16 cellular contexts compared by ENCODE assay signal in genomic region chr15:101192081-101192480, GRCh38. TPM values are rescaled to one million over a fixed set of nuclear protein-coding genes. Genes with fewer than 3 reads are reported as not detected.
DNase-seq lines count a peak whose midpoint lies in the region; ATAC-seq, FAIRE-seq and TF ChIP-seq lines count a peak whose summit lies in the region.
"Had no signal": no experiment of that assay in that cellular context is flagged by ENCODE, and none has a peak within 500 bp of the region (broad histone marks: within the 10 kb centered on the region; RNA-seq: fewer than 3 reads in every experiment).

No MANE protein-coding gene starts in this region.

- H3K27ac Mint-ChIP-seq in activated CD8-positive, alpha-beta T cell treated with anti-CD3 and anti-CD28 coated beads, Interleukin-2, amount 10 ng/mL, durations not matched to agents 7 days and 5 days: peak overlapping the region; percentile 55
- H3K27ac Mint-ChIP-seq: stimulated activated naive B cell treated with anti-CD40 and anti-IgM and Interleukin-4, amounts not matched to agents 10 μg/mL and 1 μg/mL and 100 μg/mL, for 72 hours had no signal

- intact Hi-C loops in heart left ventricle (cut with DNase I): loop anchor here in 4 of 10 donors (5.0 to 10.0 kb wide), 4 partner anchors 50 to 177 kb away; no protein-coding TSS in a partner anchor
- intact Hi-C loops in cardiac septum (cut with DNase I): no loop called here
- intact Hi-C loops in testis (cut with DNase I; ENCODE audit: low total_unique reads): no loop called here

- 67 to 73% (median 70%) methylated on average over 3 of the region's 3 CpGs for WGBS in heart left ventricle, 4 donors
- WGBS in testis, 2 donors: 62 to 78% methylated on average over 3 of the region's 3 CpGs

- DNase-seq in heart left ventricle (no peak), cardiac septum (ENCODE audit: low spot score) (no peak), keratinocyte (ENCODE audit: low read depth, low spot score) (no peak), testis (no peak), GOT3 (lab: John Stamatoyannopoulos, UW) (no peak)
- no peak for DNase-seq in activated CD8-positive, alpha-beta T cell treated with anti-CD3 and anti-CD28 coated beads, Interleukin-2, amount 10 ng/mL, durations not matched to agents 7 days and 5 days
- DNase-seq: activated T-cell treated with anti-CD3 and anti-CD28 coated beads, Interleukin-2, amount 50 U/mL, for 48 hours; mesendoderm; NCI-H524 treated with DMSO at 0.1 percent for 48 hours; SHP77 treated with DMSO at 0.1 percent for 48 hours; stimulated activated CD4-positive, alpha-beta T cell treated with anti-CD3 and anti-CD28 coated beads, Interleukin-4, amount 100 ng/mL, for 1 hour; stimulated activated naive B cell treated with anti-CD40 and anti-IgM and Interleukin-4, amounts not matched to agents 10 μg/mL and 1 μg/mL and 100 μg/mL, for 72 hours had no signal

- H3K4me1 Mint-ChIP-seq in activated CD8-positive, alpha-beta T cell treated with anti-CD3 and anti-CD28 coated beads, Interleukin-2, amount 10 ng/mL, durations not matched to agents 7 days and 5 days (ENCODE audit: low read depth): peaks cover 87% of the 10 kb centered on the region

- H3K36me3 ChIP-seq in heart left ventricle (no peaks in the 10 kb centered on the region), keratinocyte (ENCODE audit: control insufficient read depth in 2 of 2, extremely low read depth in 1 of 2, insufficient read depth in 2 of 2, low read length in 2 of 2) (no peaks in the 10 kb centered on the region), testis (ENCODE audit: low read depth, missing control alignments) (no peaks in the 10 kb centered on the region)
- H3K36me3 ChIP-seq: HAP-1 had no signal

- CTCF ChIA-PET in activated CD8-positive, alpha-beta T cell treated with anti-CD3 and anti-CD28 coated beads, Interleukin-2, amount 10 ng/mL, durations not matched to agents 7 days and 5 days (lab: Charles Lee): interaction anchor here (0.7 to 2.3 kb wide), 4 partner anchors 13 to 102 kb away, joined by 4 to 6 read pairs (median 5); partner anchors contain the start of gene CHSY1

- no peaks in the 10 kb centered on the region for H3K27me3 Mint-ChIP-seq in activated CD8-positive, alpha-beta T cell treated with anti-CD3 and anti-CD28 coated beads, Interleukin-2, amount 10 ng/mL, durations not matched to agents 7 days and 5 days (ENCODE audit: low read depth)
- H3K27me3 Mint-ChIP-seq: stimulated activated naive B cell treated with anti-CD40 and anti-IgM and Interleukin-4, amounts not matched to agents 10 μg/mL and 1 μg/mL and 100 μg/mL, for 72 hours had no signal

- H3K4me3 Mint-ChIP-seq in activated CD8-positive, alpha-beta T cell treated with anti-CD3 and anti-CD28 coated beads, Interleukin-2, amount 10 ng/mL, durations not matched to agents 7 days and 5 days: no peak overlapping the region
- H3K4me3 Mint-ChIP-seq: stimulated activated naive B cell treated with anti-CD40 and anti-IgM and Interleukin-4, amounts not matched to agents 10 μg/mL and 1 μg/mL and 100 μg/mL, for 72 hours had no signal

- dilution Hi-C loops in keratinocyte (cut with MboI; ENCODE audit: extremely low pct_ligation_motif_present, low sequenced_read_pairs): no loop called here

- H3K4me3 ChIP-seq in heart left ventricle (no peak overlapping the region), keratinocyte (ENCODE audit: control insufficient read depth in 2 of 3, extremely low read depth in 1 of 3, insufficient read depth in 2 of 3, low read depth in 1 of 3, low read length in 3 of 3) (no peak overlapping the region), testis (no peak overlapping the region)
- H3K4me3 ChIP-seq: HAP-1 had no signal

- peak overlapping the region in 7 of 12 donors; percentile 31 to 87 (median 66) for H3K27ac ChIP-seq in heart left ventricle
- H3K27ac ChIP-seq in keratinocyte (ENCODE audit: control insufficient read depth, insufficient read depth, low read length): peak overlapping the region; percentile 61
- peak overlapping the region; percentile 78 to 87 for H3K27ac ChIP-seq in testis

- H3K27me3 ChIP-seq in heart left ventricle (no peaks in the 10 kb centered on the region), keratinocyte (ENCODE audit: control insufficient read depth, extremely low read depth, insufficient read depth, low read length) (no peaks in the 10 kb centered on the region), testis (no peaks in the 10 kb centered on the region)

- H3K9me1 ChIP-seq in keratinocyte (ENCODE audit: control insufficient read depth, extremely low read depth, insufficient read depth, low read length): no peaks in the 10 kb centered on the region

- H3K79me2 ChIP-seq in keratinocyte (ENCODE audit: control insufficient read depth, insufficient read depth, low read length): peaks cover 93% of the 10 kb centered on the region

- no peak for TF ChIP-seq CTCF in heart left ventricle (IDR thresholded peaks at IDR 0.05)
- no peak for TF ChIP-seq CTCF in keratinocyte (optimal IDR thresholded peaks at IDR 0.05 in 1 of 3, IDR thresholded peaks at IDR 0.05 in 1 of 3, conservative IDR thresholded peaks at IDR 0.05 in 1 of 3; ENCODE audit: extremely low read depth in 1 of 3, insufficient read depth in 2 of 3, low read length in 3 of 3)
- TF ChIP-seq CTCF in testis (IDR thresholded peaks at IDR 0.05): no peak

- H3K9me3 Mint-ChIP-seq in activated CD8-positive, alpha-beta T cell treated with anti-CD3 and anti-CD28 coated beads, Interleukin-2, amount 10 ng/mL, durations not matched to agents 7 days and 5 days (ENCODE audit: insufficient read depth): no peaks in the 10 kb centered on the region
- H3K9me3 Mint-ChIP-seq: stimulated activated naive B cell treated with anti-CD40 and anti-IgM and Interleukin-4, amounts not matched to agents 10 μg/mL and 1 μg/mL and 100 μg/mL, for 72 hours had no signal

- TF ChIP-seq POLR2A in heart left ventricle (IDR thresholded peaks at IDR 0.05) (no peak), testis (IDR thresholded peaks at IDR 0.05) (no peak)

- H3K4me1 ChIP-seq in heart left ventricle (peaks cover 0 to 93% (median 41%) of the 10 kb centered on the region in 12 donors), keratinocyte (ENCODE audit: control insufficient read depth, extremely low read depth, insufficient read depth, low read length) (peaks cover 74% of the 10 kb centered on the region), testis (peaks cover 50% of the 10 kb centered on the region)

- H3K4me2 ChIP-seq in keratinocyte (ENCODE audit: control insufficient read depth, extremely low read depth, insufficient read depth, low read depth, low read length): peak overlapping the region; percentile 54

- ATAC-seq in heart left ventricle: no peak
- ATAC-seq in activated CD8-positive, alpha-beta T cell treated with anti-CD3 and anti-CD28 coated beads, Interleukin-2, amount 10 ng/mL, durations not matched to agents 7 days and 5 days: peak; percentile 10
- ATAC-seq in HG02642 (IDR thresholded peaks at IDR 0.05; ENCODE audit: poor library complexity, unreplicated experiment): no peak
- no peak for ATAC-seq in GM19463 (IDR thresholded peaks at IDR 0.05; ENCODE audit: unreplicated experiment)
- ATAC-seq: stimulated activated naive B cell treated with anti-CD40 and anti-IgM and Interleukin-4, amounts not matched to agents 10 μg/mL and 1 μg/mL and 100 μg/mL, for 72 hours had no signal

- no peak for FAIRE-seq in keratinocyte (lab: Jason Lieb, UNC)
- FAIRE-seq: endothelial cell of umbilical vein had no signal

- peak overlapping the region; percentile 46 for H3K9ac ChIP-seq in keratinocyte (ENCODE audit: control insufficient read depth, extremely low read depth, insufficient read depth, low read length)

- no peak overlapping the region for H2AFZ ChIP-seq in keratinocyte (ENCODE audit: control insufficient read depth, low read length)

- H4K20me1 ChIP-seq in keratinocyte (ENCODE audit: control insufficient read depth, extremely low read depth, insufficient read depth, low read length): no peaks in the 10 kb centered on the region

- POLR2A ChIA-PET in activated CD8-positive, alpha-beta T cell treated with anti-CD3 and anti-CD28 coated beads, Interleukin-2, amount 10 ng/mL, durations not matched to agents 7 days and 5 days (lab: Charles Lee): no interaction called here

- peaks cover 43% of the 10 kb centered on the region for H3K36me3 Mint-ChIP-seq in activated CD8-positive, alpha-beta T cell treated with anti-CD3 and anti-CD28 coated beads, Interleukin-2, amount 10 ng/mL, durations not matched to agents 7 days and 5 days (ENCODE audit: low read depth)

- H3K9me3 ChIP-seq in heart left ventricle: no peaks in the 10 kb centered on the region
- no peaks in the 10 kb centered on the region for H3K9me3 ChIP-seq in keratinocyte (ENCODE audit: control insufficient read depth, low read depth, low read length)
- H3K9me3 ChIP-seq in testis: no peaks in the 10 kb centered on the region
- H3K9me3 ChIP-seq: HAP-1 had no signal

RNA-seq across cellular contexts. Expression of gene CHSY1, which starts 59.8 kb away (rescaled TPM):
- 10 to 100 TPM in 7 of 9 donors, 1 to 10 TPM in 2; 8.7 to 41.3 (median 11.1) TPM for total RNA-seq in heart left ventricle
- 1 to 10 TPM; 5.6 to 8.7 TPM for polyA plus RNA-seq in heart left ventricle
- 17.5 TPM for total RNA-seq in cardiac septum
- 10 to 100 TPM; 44.6 to 46.4 TPM for total RNA-seq in activated CD8-positive, alpha-beta T cell treated with anti-CD3 and anti-CD28 coated beads, Interleukin-2, amount 10 ng/mL, durations not matched to agents 7 days and 5 days
- 18.1 to 28.3 TPM (median 27.0 TPM) in 3 replicates for polyA plus RNA-seq in keratinocyte
- 5.1 TPM for polyA plus RNA-seq in keratinocyte (2011; ENCODE audit: low read depth)
- 15.2 and 20.9 TPM in 2 replicates for polyA plus RNA-seq in keratinocyte (2011; cell fraction: cytosol; rRNA removed)
- polyA plus RNA-seq in keratinocyte (2011; cell fraction: nucleus; rRNA removed): 33.3 and 36.1 TPM in 2 replicates
- 7.2 and 21.3 TPM in 2 replicates for polyA plus RNA-seq in keratinocyte (2012; ENCODE audit: low replicate concordance)
- polyA minus RNA-seq in keratinocyte: 19.8 to 29.4 TPM (median 20.2 TPM) in 3 replicates
- 16.7 TPM for polyA minus RNA-seq in keratinocyte (2011; cell fraction: cytosol; rRNA and poly(A)+ RNA removed)
- 24.5 and 51.2 TPM in 2 replicates for polyA minus RNA-seq in keratinocyte (2011; cell fraction: nucleus; rRNA and poly(A)+ RNA removed)
- total RNA-seq in testis: 10 to 100 TPM; 31.1 to 36.1 TPM
- polyA plus RNA-seq in testis (ENCODE audit: insufficient read depth, low read depth, low replicate concordance): 20.0 TPM
